Comparison of ENCODE assay signal across 17 cellular contexts in the genomic region with DNA sequence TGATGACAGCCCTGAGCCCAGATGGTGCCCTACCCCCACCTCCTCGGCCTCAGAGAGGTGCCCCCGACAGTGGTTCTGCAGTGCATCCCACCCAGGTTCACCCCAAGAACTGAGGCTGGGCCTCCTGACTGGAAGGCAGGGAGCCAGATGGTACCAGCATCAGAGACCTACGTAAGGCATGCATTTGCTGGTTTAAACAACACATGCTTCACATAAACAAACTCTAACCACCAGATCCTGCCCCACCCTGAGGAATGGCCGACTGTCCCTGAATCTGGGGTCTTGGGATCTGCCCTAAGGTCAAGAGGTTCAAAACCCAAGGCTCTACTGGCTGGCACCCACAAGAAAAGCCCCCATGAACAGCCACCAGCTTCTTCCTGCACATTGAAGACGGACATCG.
DNase-seq lines count a peak whose midpoint lies in the region; ATAC-seq and TF ChIP-seq lines count a peak whose summit lies in the region.
"Had no signal": no experiment of that assay in that cellular context is flagged by ENCODE, and none has a peak within 500 bp of the region (broad histone marks: within the 10 kb centered on the region; RNA-seq: fewer than 3 reads in every experiment).

No MANE protein-coding gene starts in this region.

- intact Hi-C loops in CD4-positive, alpha-beta T cell (cut with DNase I, micrococcal nuclease) = no loop called here

- H3K27ac ChIP-seq in CD4-positive, alpha-beta T cell (ENCODE audit: low read depth, low read length) = peak overlapping the region; percentile 1
- H3K27ac ChIP-seq: BLaER1 had no signal

- no peaks in the 10 kb centered on the region for H3K9me3 Mint-ChIP-seq in activated CD4-positive, alpha-beta T cell treated with anti-CD3 and anti-CD28 coated beads, Interleukin-2, amount 10 ng/mL, durations not matched to agents 7 days and 5 days
- H3K9me3 Mint-ChIP-seq in CD4-positive, alpha-beta T cell = no peaks in the 10 kb centered on the region
- no peaks in the 10 kb centered on the region for H3K9me3 Mint-ChIP-seq in activated naive CD8-positive, alpha-beta T cell treated with anti-CD3 and anti-CD28 coated beads, Interleukin-2, amount 50 U/mL, for 24 hours
- no peaks in the 10 kb centered on the region for H3K9me3 Mint-ChIP-seq in stimulated activated effector memory CD8-positive, alpha-beta T cell treated with anti-CD3 and anti-CD28 coated beads, Interleukin-12 subunit alpha, Interleukin-12 subunit beta, amount 100 ng/mL, for 72 hours

- peak overlapping the region; percentile 2 for H3K27ac Mint-ChIP-seq in activated CD4-positive, alpha-beta T cell treated with anti-CD3 and anti-CD28 coated beads, Interleukin-2, amount 10 ng/mL, durations not matched to agents 7 days and 5 days
- H3K27ac Mint-ChIP-seq in CD4-positive, alpha-beta T cell = no peak overlapping the region
- peak overlapping the region; percentile 35 for H3K27ac Mint-ChIP-seq in activated naive CD8-positive, alpha-beta T cell treated with anti-CD3 and anti-CD28 coated beads, Interleukin-2, amount 50 U/mL, for 24 hours
- H3K27ac Mint-ChIP-seq in stimulated activated effector memory CD8-positive, alpha-beta T cell treated with anti-CD3 and anti-CD28 coated beads, Interleukin-12 subunit alpha, Interleukin-12 subunit beta, amount 100 ng/mL, for 72 hours = peak overlapping the region; percentile 88

- no peak for ATAC-seq in CD4-positive, alpha-beta T cell (ENCODE audit: poor library complexity)
- ATAC-seq in activated naive CD8-positive, alpha-beta T cell treated with anti-CD3 and anti-CD28 coated beads, Interleukin-2, amount 50 U/mL, for 24 hours = no peak
- no peak for ATAC-seq in stimulated activated effector memory CD8-positive, alpha-beta T cell treated with anti-CD3 and anti-CD28 coated beads, Interleukin-12 subunit alpha, Interleukin-12 subunit beta, amount 100 ng/mL, for 72 hours
- no peak for ATAC-seq in GM18498 (IDR thresholded peaks at IDR 0.05; ENCODE audit: unreplicated experiment)

- POLR2A ChIA-PET in activated CD4-positive, alpha-beta T cell treated with anti-CD3 and anti-CD28 coated beads, Interleukin-2, amount 10 ng/mL, durations not matched to agents 7 days and 5 days (lab: Charles Lee) = no interaction called here
- POLR2A ChIA-PET in CD4-positive, alpha-beta T cell (lab: Charles Lee) = no interaction called here

- H3K27me3 ChIP-seq in CD4-positive, alpha-beta T cell (ENCODE audit: control insufficient read depth, insufficient read depth, low read length) = no peaks in the 10 kb centered on the region
- H3K27me3 ChIP-seq: BLaER1 had no signal

- no peak overlapping the region for H3K4me3 Mint-ChIP-seq in activated CD4-positive, alpha-beta T cell treated with anti-CD3 and anti-CD28 coated beads, Interleukin-2, amount 10 ng/mL, durations not matched to agents 7 days and 5 days
- no peak overlapping the region for H3K4me3 Mint-ChIP-seq in CD4-positive, alpha-beta T cell
- H3K4me3 Mint-ChIP-seq in activated naive CD8-positive, alpha-beta T cell treated with anti-CD3 and anti-CD28 coated beads, Interleukin-2, amount 50 U/mL, for 24 hours = no peak overlapping the region
- no peak overlapping the region for H3K4me3 Mint-ChIP-seq in stimulated activated effector memory CD8-positive, alpha-beta T cell treated with anti-CD3 and anti-CD28 coated beads, Interleukin-12 subunit alpha, Interleukin-12 subunit beta, amount 100 ng/mL, for 72 hours

- no peaks in the 10 kb centered on the region for H3K27me3 Mint-ChIP-seq in activated CD4-positive, alpha-beta T cell treated with anti-CD3 and anti-CD28 coated beads, Interleukin-2, amount 10 ng/mL, durations not matched to agents 7 days and 5 days
- H3K27me3 Mint-ChIP-seq in CD4-positive, alpha-beta T cell = no peaks in the 10 kb centered on the region
- no peaks in the 10 kb centered on the region for H3K27me3 Mint-ChIP-seq in activated naive CD8-positive, alpha-beta T cell treated with anti-CD3 and anti-CD28 coated beads, Interleukin-2, amount 50 U/mL, for 24 hours

- no peak for TF ChIP-seq CTCF in CD4-positive, alpha-beta T cell (IDR thresholded peaks at IDR 0.05)

- H3K36me3 Mint-ChIP-seq in activated CD4-positive, alpha-beta T cell treated with anti-CD3 and anti-CD28 coated beads, Interleukin-2, amount 10 ng/mL, durations not matched to agents 7 days and 5 days (ENCODE audit: low read depth) = peaks cover 87% of the 10 kb centered on the region
- H3K36me3 Mint-ChIP-seq in CD4-positive, alpha-beta T cell (ENCODE audit: low read depth) = peaks cover 95% of the 10 kb centered on the region
- peaks cover 76% of the 10 kb centered on the region for H3K36me3 Mint-ChIP-seq in activated naive CD8-positive, alpha-beta T cell treated with anti-CD3 and anti-CD28 coated beads, Interleukin-2, amount 50 U/mL, for 24 hours (ENCODE audit: low read depth)
- peaks cover 100% of the 10 kb centered on the region for H3K36me3 Mint-ChIP-seq in stimulated activated effector memory CD8-positive, alpha-beta T cell treated with anti-CD3 and anti-CD28 coated beads, Interleukin-12 subunit alpha, Interleukin-12 subunit beta, amount 100 ng/mL, for 72 hours

- CTCF ChIA-PET in activated CD4-positive, alpha-beta T cell treated with anti-CD3 and anti-CD28 coated beads, Interleukin-2, amount 10 ng/mL, durations not matched to agents 7 days and 5 days (lab: Charles Lee) = interaction anchor here (2.2 kb wide), 1 partner anchor 10 kb away, joined by 5 read pairs; no protein-coding TSS in a partner anchor
- CTCF ChIA-PET in CD4-positive, alpha-beta T cell (lab: Charles Lee) = interaction anchor here (1.3 kb wide), 1 partner anchor 38 kb away, joined by 3 read pairs; no protein-coding TSS in a partner anchor

- DNase-seq in activated CD4-positive, alpha-beta T cell treated with anti-CD3 and anti-CD28 coated beads, Interleukin-2, amount 10 ng/mL, durations not matched to agents 7 days and 5 days = no peak
- DNase-seq in activated CD4-positive, alpha-beta T cell treated with anti-CD3 and anti-CD28 coated beads for 48 hours = no peak
- no peak for DNase-seq in CD4-positive, alpha-beta T cell
- no peak for DNase-seq in activated naive CD8-positive, alpha-beta T cell treated with anti-CD3 and anti-CD28 coated beads, Interleukin-2, amount 50 U/mL, for 24 hours
- DNase-seq in stimulated activated effector memory CD8-positive, alpha-beta T cell treated with anti-CD3 and anti-CD28 coated beads, Interleukin-12 subunit alpha, Interleukin-12 subunit beta, amount 100 ng/mL, for 72 hours (ENCODE audit: low spot score in 2 of 2) = no peak
- DNase-seq in SW 1271 (lab: John Stamatoyannopoulos, UW) = no peak
- no peak for DNase-seq in NCI-H524 treated with DMSO at 0.1 percent for 48 hours (lab: John Stamatoyannopoulos, UW)
- DNase-seq: DND-41, KG1, NCI-H1436, NCI-H2029, NCI-H2171, NCI-H446, OCI-M1, RPMI8226 had no signal

- H3K4me1 Mint-ChIP-seq in activated CD4-positive, alpha-beta T cell treated with anti-CD3 and anti-CD28 coated beads, Interleukin-2, amount 10 ng/mL, durations not matched to agents 7 days and 5 days = peaks cover 26% of the 10 kb centered on the region
- peaks cover 5% of the 10 kb centered on the region for H3K4me1 Mint-ChIP-seq in CD4-positive, alpha-beta T cell (ENCODE audit: low read depth)
- H3K4me1 Mint-ChIP-seq in activated naive CD8-positive, alpha-beta T cell treated with anti-CD3 and anti-CD28 coated beads, Interleukin-2, amount 50 U/mL, for 24 hours = no peaks in the 10 kb centered on the region
- H3K4me1 Mint-ChIP-seq in stimulated activated effector memory CD8-positive, alpha-beta T cell treated with anti-CD3 and anti-CD28 coated beads, Interleukin-12 subunit alpha, Interleukin-12 subunit beta, amount 100 ng/mL, for 72 hours = peaks cover 17% of the 10 kb centered on the region

- no peaks in the 10 kb centered on the region for H3K9me3 ChIP-seq in CD4-positive, alpha-beta T cell (ENCODE audit: control insufficient read depth, low read length)
- H3K9me3 ChIP-seq: BLaER1 had no signal
